Comparison of ENCODE assay signal across 19 cellular contexts in the genomic region with DNA sequence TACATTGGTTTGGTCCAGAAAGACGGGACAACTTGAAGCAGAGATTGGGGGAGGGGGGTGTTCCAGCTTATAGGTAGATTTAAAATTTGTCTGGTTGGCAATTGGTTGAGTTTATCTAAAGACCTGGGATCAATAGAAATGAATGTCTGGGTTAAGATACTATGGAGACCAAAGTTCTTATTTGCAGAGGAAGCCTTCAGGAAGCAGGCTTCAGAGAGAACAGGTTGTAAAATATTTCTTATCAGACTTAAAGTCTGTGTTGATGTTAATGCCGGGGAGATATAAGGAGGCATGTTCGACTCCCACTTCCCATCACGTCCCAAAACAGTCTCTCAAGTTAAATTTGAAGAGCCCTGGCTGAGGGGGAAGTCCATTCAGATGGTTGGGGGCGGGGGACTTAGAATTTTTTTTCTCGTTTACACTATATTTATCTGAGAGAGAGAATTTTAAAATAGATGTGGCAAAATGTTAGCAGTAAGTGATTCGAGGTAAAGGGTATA. TPM values are rescaled to one million over a fixed set of nuclear protein-coding genes. Genes with fewer than 3 reads are reported as not detected.
DNase-seq lines count a peak whose midpoint lies in the region; ATAC-seq, FAIRE-seq and TF ChIP-seq lines count a peak whose summit lies in the region.
"Had no signal": no experiment of that assay in that cellular context is flagged by ENCODE, and none has a peak within 500 bp of the region (broad histone marks: within the 10 kb centered on the region; RNA-seq: fewer than 3 reads in every experiment).

No MANE protein-coding gene starts in this region.

- no peaks in the 10 kb centered on the region for H3K9me2 ChIP-seq in PC-3 (replicated peaks; ENCODE audit: low read length)

- FAIRE-seq in small intestine (lab: Jason Lieb, UNC) = no peak
- FAIRE-seq: A549 had no signal

- no peak overlapping the region for H2AFZ ChIP-seq in PC-3 (ENCODE audit: low read length)

- DNase-seq in GDM1 (lab: John Stamatoyannopoulos, UW) = peak; percentile 20
- no peak for DNase-seq in PC-3
- peak; percentile 7 for DNase-seq in coronary artery (ENCODE audit: low spot score)
- peak; percentile 81 for DNase-seq in small intestine
- no peak for DNase-seq in SKM-1 (lab: John Stamatoyannopoulos, UW; ENCODE audit: unreplicated experiment)
- no peak for DNase-seq in SJCRH30
- DNase-seq: C1 segment of cervical spinal cord, KG1, MG63, NCI-H1092, NCI-H146, NCI-H2081 treated with DMSO at 0.1 percent for 48 hours, NCI-H524 had no signal

- H3K9ac ChIP-seq in PC-3 (ENCODE audit: low read length) = no peak overlapping the region

- intact Hi-C loops in PC-3 (cut with micrococcal nuclease) = no loop called here

- no TSS peak for BruUV-seq in PC-3 (replicated peaks; lab: Mats Ljungman, UMichigan)

- WGBS in small intestine, 3 donors = 9 to 24% (median 24%) methylated on average over 7 of the region's 7 CpGs

- POLR2A ChIA-PET in PC-3 (lab: Charles Lee; ENCODE audit: unreplicated experiment) = no interaction called here

- H3K4me1 ChIP-seq in PC-3 (ENCODE audit: insufficient read depth, low read length) (peaks cover 79% of the 10 kb centered on the region), small intestine (ENCODE audit: control insufficient read depth in 2 of 2, insufficient read depth in 1 of 2, low read depth in 1 of 2, low read length in 1 of 2) (peaks cover 0 to 4% of the 10 kb centered on the region in 2 donors), SJCRH30 (peaks cover 20% of the 10 kb centered on the region; the same call in 1 of the 2 replicates)
- H3K4me1 ChIP-seq: HAP-1 had no signal

- no peak overlapping the region for H3K4me3 ChIP-seq in PC-3 (ENCODE audit: low read length)
- H3K4me3 ChIP-seq in coronary artery = no peak overlapping the region
- H3K4me3 ChIP-seq in small intestine (ENCODE audit: low read depth in 1 of 2, low read length in 2 of 2) = no peak overlapping the region
- H3K4me3 ChIP-seq in SJCRH30 = no peak overlapping the region
- H3K4me3 ChIP-seq: A549, HAP-1, MG63, SK-N-MC had no signal

- no peaks in the 10 kb centered on the region for H3K79me2 ChIP-seq in PC-3 (ENCODE audit: low read length)

- H3K9me3 ChIP-seq in PC-3 (ENCODE audit: low read length) = no peaks in the 10 kb centered on the region
- H3K9me3 ChIP-seq in small intestine (ENCODE audit: control insufficient read depth, low read depth) = no peaks in the 10 kb centered on the region
- no peaks in the 10 kb centered on the region for H3K9me3 ChIP-seq in SJCRH30 (replicated peaks)
- H3K9me3 ChIP-seq: A549, HAP-1, MG63 had no signal

- peaks cover 16% of the 10 kb centered on the region for H3F3A ChIP-seq in PC-3 (ENCODE audit: low read length, unreplicated experiment)

- H3K27me3 ChIP-seq in PC-3 (ENCODE audit: low read length) (no peaks in the 10 kb centered on the region), small intestine (ENCODE audit: control insufficient read depth in 2 of 2, insufficient read depth in 2 of 2, low read length in 2 of 2) (no peaks in the 10 kb centered on the region), SJCRH30 (no peaks in the 10 kb centered on the region)

- H3K27ac ChIP-seq in PC-3 (ENCODE audit: low read length) (peak overlapping the region; percentile 97), coronary artery (no peak overlapping the region), small intestine (ENCODE audit: low read depth in 1 of 2, low read length in 1 of 2) (no peak overlapping the region), SJCRH30 (no peak overlapping the region)
- H3K27ac ChIP-seq: A549, SK-N-MC had no signal

- no peaks in the 10 kb centered on the region for H4K20me1 ChIP-seq in PC-3 (ENCODE audit: low read length)

- CTCF ChIA-PET in PC-3 (lab: Charles Lee) = no interaction called here

- no peak for TF ChIP-seq CTCF in PC-3 (conservative IDR thresholded peaks at IDR 0.05; ENCODE audit: low read depth, low read length)
- TF ChIP-seq CTCF in coronary artery (IDR thresholded peaks at IDR 0.05) = no peak

- no peak for ATAC-seq in PC-3
- no peak for ATAC-seq in GM21515 (IDR thresholded peaks at IDR 0.05; ENCODE audit: unreplicated experiment)
- ATAC-seq: A549, Panc1, Right ventricle myocardium inferior had no signal

- H3K36me3 ChIP-seq in PC-3 (ENCODE audit: low read depth, low read length) = no peaks in the 10 kb centered on the region
- no peaks in the 10 kb centered on the region for H3K36me3 ChIP-seq in small intestine (ENCODE audit: control insufficient read depth in 2 of 2, insufficient read depth in 2 of 2, low read length in 2 of 2)
- no peaks in the 10 kb centered on the region for H3K36me3 ChIP-seq in SJCRH30
- H3K36me3 ChIP-seq: HAP-1, MG63 had no signal

- peak overlapping the region; percentile 41; the same call in 1 of the 2 replicates for H3K4me2 ChIP-seq in PC-3 (ENCODE audit: low read length)
- H3K4me2 ChIP-seq: A549 had no signal

RNA-seq across cellular contexts. Expression of a gene that starts 12.3 kb away (rescaled TPM):
- 100 and 120 TPM in 2 replicates for total RNA-seq in PC-3 (2014; rRNA removed)
- 10 to 100 TPM; 57.3 to 67.8 (median 63.8) TPM for polyA plus RNA-seq in small intestine
- 172 and 191 TPM in 2 replicates for total RNA-seq in SJCRH30 (2014; rRNA removed; shearing (Covaris generic))

RNA-seq across cellular contexts. Expression of a gene that starts 19.0 kb away (rescaled TPM):
- not detected in 2 replicates for total RNA-seq in PC-3 (2014; rRNA removed)
- 10 to 100 TPM in 1 of 3 donors, 1 to 10 TPM in 1, not detected in 1; 2.7 to 10.6 TPM for polyA plus RNA-seq in small intestine
- total RNA-seq in SJCRH30 (2014; rRNA removed; shearing (Covaris generic)) = not detected in 2 replicates
- polyA plus RNA-seq: A549 had no signal

Comparison
In these comparisons a context has a peak if more than half of its experiments do, and no peak if none do; other contexts are left out.
1. DNase-seq: peak in GDM1 (single experiment), coronary artery (single experiment) and small intestine (single experiment); none in PC-3 (single experiment), SKM-1 (single experiment) and SJCRH30 (0 of 2).